Comparison of ENCODE assay signal across 27 cellular contexts in the genomic region with DNA sequence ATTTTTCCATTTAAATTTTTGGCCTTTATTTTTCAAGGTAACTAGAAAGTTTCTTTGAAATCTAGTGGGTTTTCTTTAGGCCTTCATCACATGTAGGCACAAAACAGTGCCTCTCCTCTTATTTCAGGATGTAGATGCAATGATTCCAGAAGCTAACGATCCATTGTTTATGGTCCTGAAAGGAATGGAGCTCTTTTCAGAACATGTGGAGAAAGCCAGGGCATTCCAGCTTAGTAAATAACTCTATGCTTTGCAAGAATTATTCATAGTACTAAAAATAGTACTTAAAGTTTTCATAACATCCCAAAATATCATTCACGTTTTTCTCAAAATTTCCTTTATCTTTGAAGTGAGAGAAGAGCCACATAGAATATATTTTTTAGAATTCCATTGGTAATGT.
"Had no signal": no experiment of that assay in that cellular context is flagged by ENCODE, and none has a peak within 500 bp of the region (broad histone marks: within the 10 kb centered on the region; RNA-seq: fewer than 3 reads in every experiment).

No MANE protein-coding gene starts in this region.

- H3K36me3 ChIP-seq: esophagus squamous epithelium, gastrocnemius medialis, neural progenitor cell, prostate gland, right atrium auricular region, sigmoid colon, suprapubic skin, thyroid gland had no signal

- H3K27ac ChIP-seq: esophagus squamous epithelium, gastrocnemius medialis, neural progenitor cell, prostate gland, right atrium auricular region, sigmoid colon, skin epidermis, suprapubic skin, thyroid gland had no signal

- H3K4me2 ChIP-seq: neural progenitor cell had no signal

- H3K27me3 ChIP-seq: esophagus squamous epithelium, gastrocnemius medialis, neural progenitor cell, right atrium auricular region, sigmoid colon, suprapubic skin, thyroid gland had no signal

- H3K36me3 Mint-ChIP-seq: mesothelial cell of epicardium; naive thymus-derived CD4-positive, alpha-beta T cell; neural progenitor cell had no signal

- H3K9ac ChIP-seq: neural progenitor cell had no signal

- H3K4me1 ChIP-seq: esophagus squamous epithelium, gastrocnemius medialis, prostate gland, right atrium auricular region, suprapubic skin, thyroid gland had no signal

- DNase-seq: cortex of kidney; effector memory CD8-positive, alpha-beta T cell; erythroblast; esophagus squamous epithelium; foreskin fibroblast; gastrocnemius medialis; head of caudate nucleus; mesenchymal stem cell; mucosa of descending colon; naive thymus-derived CD4-positive, alpha-beta T cell; sigmoid colon; stimulated activated CD4-positive, alpha-beta T cell treated with anti-CD3 and anti-CD28 coated beads, Interleukin-15, amount 100 ng/mL, for 24 hours; stimulated activated CD4-positive, alpha-beta T cell treated with anti-CD3 and anti-CD28 coated beads, Interleukin-4, amount 100 ng/mL, for 1 hour; stimulated activated CD8-positive, alpha-beta memory T cell treated with anti-CD3 and anti-CD28 coated beads, Interleukin-4, amount 100 ng/mL, for 48 hours; stimulated activated naive CD4-positive, alpha-beta T cell; stimulated activated naive CD8-positive, alpha-beta T cell treated with anti-CD3 and anti-CD28 coated beads, Interleukin-15, amount 100 ng/mL, for 72 hours; thyroid gland had no signal

- H3K27me3 Mint-ChIP-seq: effector memory CD8-positive, alpha-beta T cell; stimulated activated naive CD8-positive, alpha-beta T cell treated with anti-CD3 and anti-CD28 coated beads, Interleukin-15, amount 100 ng/mL, for 72 hours had no signal

- H3K27ac Mint-ChIP-seq: effector memory CD8-positive, alpha-beta T cell; mesothelial cell of epicardium; naive thymus-derived CD4-positive, alpha-beta T cell; nephron; neural progenitor cell; stimulated activated naive CD8-positive, alpha-beta T cell treated with anti-CD3 and anti-CD28 coated beads, Interleukin-15, amount 100 ng/mL, for 72 hours had no signal

- ATAC-seq: effector memory CD8-positive, alpha-beta T cell; gastrocnemius medialis; left lobe of liver; mucosa of descending colon; naive thymus-derived CD4-positive, alpha-beta T cell; stimulated activated naive CD8-positive, alpha-beta T cell treated with anti-CD3 and anti-CD28 coated beads, Interleukin-15, amount 100 ng/mL, for 72 hours had no signal

- FAIRE-seq: endometrium, keratinocyte had no signal

- H2AFZ ChIP-seq: neural progenitor cell had no signal

- H3K9me3 ChIP-seq: esophagus squamous epithelium, gastrocnemius medialis, mucosa of descending colon, prostate gland, right atrium auricular region, sigmoid colon, suprapubic skin, thyroid gland had no signal

- H3K4me3 Mint-ChIP-seq: effector memory CD8-positive, alpha-beta T cell; mesothelial cell of epicardium; naive thymus-derived CD4-positive, alpha-beta T cell; nephron; neural progenitor cell; stimulated activated naive CD8-positive, alpha-beta T cell treated with anti-CD3 and anti-CD28 coated beads, Interleukin-15, amount 100 ng/mL, for 72 hours had no signal

- H3K9me3 Mint-ChIP-seq: nephron, neural progenitor cell had no signal

- H3K4me3 ChIP-seq: esophagus squamous epithelium, gastrocnemius medialis, mucosa of descending colon, neural progenitor cell, prostate gland, right atrium auricular region, sigmoid colon, skin epidermis, suprapubic skin, thyroid gland had no signal

- H3K4me1 Mint-ChIP-seq: naive thymus-derived CD4-positive, alpha-beta T cell; nephron; neural progenitor cell; stimulated activated naive CD8-positive, alpha-beta T cell treated with anti-CD3 and anti-CD28 coated beads, Interleukin-15, amount 100 ng/mL, for 72 hours had no signal
